ENCODE assay signal across 10 cellular contexts in genomic region chr13:60617863-60618733, GRCh38.
DNase-seq lines count a peak whose midpoint lies in the region; ATAC-seq and TF ChIP-seq lines count a peak whose summit lies in the region.
"Had no signal": no experiment of that assay in that cellular context is flagged by ENCODE, and none has a peak within 500 bp of the region (broad histone marks: within the 10 kb centered on the region; RNA-seq: fewer than 3 reads in every experiment).

No MANE protein-coding gene starts in this region.

- ATAC-seq in RWPE2 (ENCODE audit: low read depth) (peak; percentile 40; the same call in 1 of the 3 replicates), HG03354 (IDR thresholded peaks at IDR 0.05; ENCODE audit: poor library complexity, severe bottlenecking, unreplicated experiment) (no peak)

- H3K36me3 ChIP-seq in RWPE2 (ENCODE audit: low read depth) (no peaks in the 10 kb centered on the region), uterus (no peaks in the 10 kb centered on the region)

- H3K4me1 ChIP-seq in RWPE2 (ENCODE audit: insufficient read depth, poor library complexity, severe bottlenecking) (no peaks in the 10 kb centered on the region), uterus (no peaks in the 10 kb centered on the region)

- no peak for TF ChIP-seq POLR2A in uterus (IDR thresholded peaks at IDR 0.05)

- TF ChIP-seq CTCF in RWPE2 (IDR thresholded peaks at IDR 0.05; ENCODE audit: poor library complexity, severe bottlenecking) (peak; percentile 19), fibroblast of the aortic adventitia (IDR thresholded peaks at IDR 0.05; ENCODE audit: insufficient read depth, low read length) (peak; percentile 69), uterus (IDR thresholded peaks at IDR 0.05) (peak in 1 of 4 experiments; percentile 10)

- no peaks in the 10 kb centered on the region for H3K9me3 ChIP-seq in RWPE2 (ENCODE audit: severe bottlenecking)
- H3K9me3 ChIP-seq in uterus: no peaks in the 10 kb centered on the region

- no peak overlapping the region for H3K4me3 ChIP-seq in RWPE2 (ENCODE audit: severe bottlenecking)
- H3K4me3 ChIP-seq in fibroblast of the aortic adventitia (ENCODE audit: low read depth, low read length): no peak overlapping the region
- H3K4me3 ChIP-seq in uterus: no peak overlapping the region

- intact Hi-C loops in uterus (cut with DNase I; ENCODE audit: low total_unique reads): no loop called here

- H3K27ac ChIP-seq in RWPE2 (ENCODE audit: poor library complexity, severe bottlenecking): no peak overlapping the region
- H3K27ac ChIP-seq in uterus: no peak overlapping the region

- no peaks in the 10 kb centered on the region for H3K27me3 ChIP-seq in RWPE2 (ENCODE audit: insufficient read depth, poor library complexity, severe bottlenecking)
- H3K27me3 ChIP-seq in uterus: no peaks in the 10 kb centered on the region

- DNase-seq in NCI-H146 (lab: John Stamatoyannopoulos, UW): peak; percentile 58
- no peak for DNase-seq in NCI-H146 treated with DMSO at 0.1 percent for 48 hours (lab: John Stamatoyannopoulos, UW; ENCODE audit: unreplicated experiment)
- no peak for DNase-seq in RWPE2 (ENCODE audit: low spot score)
- DNase-seq in fibroblast of the aortic adventitia (ENCODE audit: low read depth): peak; percentile 76
- DNase-seq in renal cortical epithelial cell (ENCODE audit: low read depth): peak; percentile 12
- DNase-seq in uterus: no peak
- DNase-seq in middle frontal gyrus (ENCODE audit: extremely low spot score, low spot score): no peak
- DNase-seq: activated CD8-positive, alpha-beta memory T cell treated with anti-CD3 and anti-CD28 coated beads, Interleukin-2, amount 50 U/mL, for 48 hours; stimulated activated naive CD4-positive, alpha-beta T cell had no signal

Comparison
In these comparisons a context has a peak if more than half of its experiments do, and no peak if none do; other contexts are left out.
1. DNase-seq: peak in NCI-H146 (single experiment), fibroblast of the aortic adventitia (single experiment) and renal cortical epithelial cell (single experiment); none in NCI-H146 treated with DMSO at 0.1 percent for 48 hours (single experiment), RWPE2 (single experiment), uterus (0 of 2) and middle frontal gyrus (single experiment).